In the genomic region with DNA sequence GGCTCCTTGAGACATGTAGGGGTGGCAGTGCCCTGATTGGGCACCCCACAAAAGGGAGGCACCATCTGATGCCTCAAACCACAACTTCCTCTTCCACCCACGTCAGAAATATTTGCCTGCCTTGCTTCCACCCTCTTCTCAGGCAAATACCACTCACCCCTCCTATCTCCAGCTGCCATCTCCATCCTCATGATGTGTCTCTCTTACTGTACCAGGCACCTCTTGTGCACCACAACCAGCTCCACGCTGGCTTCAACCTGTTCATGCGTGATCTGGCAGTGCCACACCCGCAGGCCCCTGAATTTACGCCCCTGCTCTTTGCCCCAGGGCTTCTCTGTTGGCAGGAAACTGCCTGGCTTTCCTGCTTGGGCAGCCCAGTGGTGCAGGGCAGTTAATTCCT, we compare ENCODE assay signal across 9 cellular contexts.
DNase-seq lines count a peak whose midpoint lies in the region; ATAC-seq and TF ChIP-seq lines count a peak whose summit lies in the region.
"Had no signal": no experiment of that assay in that cellular context is flagged by ENCODE, and none has a peak within 500 bp of the region (broad histone marks: within the 10 kb centered on the region; RNA-seq: fewer than 3 reads in every experiment).

No MANE protein-coding gene starts in this region.

- peak in 2 of 7 experiments; percentile 17 to 68 for DNase-seq in CD8-positive, alpha-beta T cell
- DNase-seq in T-helper 22 cell (ENCODE audit: low read depth), result peak; percentile 23
- DNase-seq in immature natural killer cell, result peak; percentile 29 to 43 (median 30)
- DNase-seq in Ammon's horn (ENCODE audit: low spot score), result no peak
- DNase-seq in AG08395 (ENCODE audit: low spot score), result no peak

- POLR2A ChIA-PET in CD8-positive, alpha-beta T cell (lab: Charles Lee), result no interaction called here

- peaks cover 87% of the 10 kb centered on the region for H3K27me3 Mint-ChIP-seq in CD8-positive, alpha-beta T cell (ENCODE audit: low read depth)
- H3K27me3 Mint-ChIP-seq in immature natural killer cell (ENCODE audit: low read depth in 3 of 3), result peaks cover 33 to 43% (median 34%) of the 10 kb centered on the region in 3 donors

- H3K4me1 Mint-ChIP-seq in CD8-positive, alpha-beta T cell (ENCODE audit: low read depth), result peaks cover 19% of the 10 kb centered on the region
- peaks cover 21 to 32% of the 10 kb centered on the region in 2 donors for H3K4me1 Mint-ChIP-seq in immature natural killer cell

- peak; percentile 87 for ATAC-seq in CD8-positive, alpha-beta T cell
- ATAC-seq in HG03354 (IDR thresholded peaks at IDR 0.05; ENCODE audit: poor library complexity, severe bottlenecking, unreplicated experiment) (peak; percentile 66), HG03097 (IDR thresholded peaks at IDR 0.05; ENCODE audit: low FRiP score, unreplicated experiment) (no peak), HG03432 (IDR thresholded peaks at IDR 0.05; ENCODE audit: unreplicated experiment) (no peak)

- intact Hi-C loops in CD8-positive, alpha-beta T cell (cut with DNase I, micrococcal nuclease), result no loop called here

- no peak overlapping the region for H3K4me3 Mint-ChIP-seq in CD8-positive, alpha-beta T cell
- H3K4me3 Mint-ChIP-seq in immature natural killer cell, result peak overlapping the region in 3 of 5 donors; percentile 18 to 60 (median 29)
- H3K4me3 Mint-ChIP-seq: GM23338 had no signal

- no peaks in the 10 kb centered on the region for H3K36me3 Mint-ChIP-seq in CD8-positive, alpha-beta T cell
- H3K36me3 Mint-ChIP-seq in immature natural killer cell, result no peaks in the 10 kb centered on the region

- CTCF ChIA-PET in CD8-positive, alpha-beta T cell (lab: Charles Lee), result interaction anchor here (1.2 kb wide), 1 partner anchor 25 kb away, joined by 3 read pairs; no protein-coding TSS in a partner anchor

- peaks cover 18% of the 10 kb centered on the region for H3K4me1 ChIP-seq in CD8-positive, alpha-beta T cell (ENCODE audit: insufficient read depth, low read length)

- peaks cover 62% of the 10 kb centered on the region for H3K27me3 ChIP-seq in CD8-positive, alpha-beta T cell (ENCODE audit: insufficient read depth, low read length)

- H3K4me3 ChIP-seq in CD8-positive, alpha-beta T cell (ENCODE audit: low read depth, low read length), result no peak overlapping the region
- H3K4me3 ChIP-seq: GM23338 had no signal

- peak overlapping the region; percentile 20 for H3K27ac Mint-ChIP-seq in CD8-positive, alpha-beta T cell
- no peak overlapping the region for H3K27ac Mint-ChIP-seq in immature natural killer cell
- H3K27ac Mint-ChIP-seq: GM23338 had no signal

- no peaks in the 10 kb centered on the region for H3K9me3 Mint-ChIP-seq in CD8-positive, alpha-beta T cell
- H3K9me3 Mint-ChIP-seq in immature natural killer cell, result peaks cover 0 to 6% (median 0%) of the 10 kb centered on the region in 6 donors
- H3K9me3 Mint-ChIP-seq: GM23338 had no signal

- H3K9me3 ChIP-seq in CD8-positive, alpha-beta T cell (ENCODE audit: low read length), result no peaks in the 10 kb centered on the region

- H3K36me3 ChIP-seq in CD8-positive, alpha-beta T cell (ENCODE audit: insufficient read depth, low read length), result no peaks in the 10 kb centered on the region

- TF ChIP-seq CTCF in CD8-positive, alpha-beta T cell (IDR thresholded peaks at IDR 0.05), result no peak

- no peak overlapping the region for H3K27ac ChIP-seq in CD8-positive, alpha-beta T cell (ENCODE audit: low read depth, low read length)

Comparison
In these comparisons a context has a peak if more than half of its experiments do, and no peak if none do; other contexts are left out.
1. ATAC-seq: peak in CD8-positive, alpha-beta T cell (single experiment) and HG03354 (single experiment); none in HG03097 (single experiment) and HG03432 (single experiment).
2. DNase-seq: peak in T-helper 22 cell (single experiment) and immature natural killer cell (3 of 3); none in Ammon's horn (single experiment) and AG08395 (single experiment).